ENCODE assay signal across 18 cellular contexts in genomic region chr2:1993711-1994682, GRCh38.
A peak's percentile ranks its signal among the peaks of the same experiment; 100 is the strongest.
DNase-seq lines count a peak whose midpoint lies in the region; ATAC-seq and TF ChIP-seq lines count a peak whose summit lies in the region.
"Had no signal": no experiment of that assay in that cellular context is flagged by ENCODE, and none has a peak within 500 bp of the region (broad histone marks: within the 10 kb centered on the region; RNA-seq: fewer than 3 reads in every experiment).

No MANE protein-coding gene starts in this region.

- peak overlapping the region; percentile 98 for H3K27ac Mint-ChIP-seq in chondrocyte (ENCODE audit: unreplicated experiment)
- H3K27ac Mint-ChIP-seq: activated CD4-positive, alpha-beta T cell treated with anti-CD3 and anti-CD28 coated beads, Interleukin-2, amount 10 ng/mL, durations not matched to agents 7 days and 5 days had no signal

- no peaks in the 10 kb centered on the region for H3K9me3 Mint-ChIP-seq in chondrocyte (ENCODE audit: low read depth)
- H3K9me3 Mint-ChIP-seq: activated CD4-positive, alpha-beta T cell treated with anti-CD3 and anti-CD28 coated beads, Interleukin-2, amount 10 ng/mL, durations not matched to agents 7 days and 5 days had no signal

- DNase-seq in A172 (ENCODE audit: low spot score) (peak; percentile 94), LHCN-M2 (ENCODE audit: low read depth) (peak; percentile 4), chondrocyte (ENCODE audit: low spot score) (no peak), kidney tubule cell (ENCODE audit: low spot score) (peak; percentile 70), NCI-H524 (lab: John Stamatoyannopoulos, UW) (no peak), SK-N-DZ (ENCODE audit: low spot score) (no peak)
- DNase-seq: activated CD4-positive, alpha-beta T cell treated with anti-CD3 and anti-CD28 coated beads, Interleukin-2, amount 10 ng/mL, durations not matched to agents 7 days and 5 days; activated T-cell treated with anti-CD3 and anti-CD28 coated beads, Interleukin-2, amount 50 U/mL, for 1 hour; colonic mucosa; naive thymus-derived CD8-positive, alpha-beta T cell; NCI-H2081 treated with DMSO at 0.1 percent for 48 hours; Right ventricle myocardium superior; stimulated activated CD4-positive, alpha-beta T cell treated with anti-CD3 and anti-CD28 coated beads, Interleukin-4, amount 100 ng/mL, for 4 hours; T1000; trophoblast cell had no signal

- H3K36me3 Mint-ChIP-seq in chondrocyte (ENCODE audit: low read depth) = no peaks in the 10 kb centered on the region
- H3K36me3 Mint-ChIP-seq: naive thymus-derived CD8-positive, alpha-beta T cell had no signal

- no peak for TF ChIP-seq CTCF in chondrocyte (IDR thresholded peaks at IDR 0.05)

- H3K4me3 Mint-ChIP-seq in chondrocyte (ENCODE audit: unreplicated experiment) = peak overlapping the region; percentile 25
- H3K4me3 Mint-ChIP-seq: activated CD4-positive, alpha-beta T cell treated with anti-CD3 and anti-CD28 coated beads, Interleukin-2, amount 10 ng/mL, durations not matched to agents 7 days and 5 days had no signal

- H3K4me1 Mint-ChIP-seq in chondrocyte (ENCODE audit: low read depth) = peaks cover 63% of the 10 kb centered on the region

- ATAC-seq in GM21423 (IDR thresholded peaks at IDR 0.05; ENCODE audit: unreplicated experiment) = no peak
- ATAC-seq in HG02571 (IDR thresholded peaks at IDR 0.05; ENCODE audit: unreplicated experiment) = no peak
- ATAC-seq: naive thymus-derived CD8-positive, alpha-beta T cell; right lobe of liver had no signal

- H3K27me3 Mint-ChIP-seq in chondrocyte (ENCODE audit: low read depth) = no peaks in the 10 kb centered on the region

Comparison
In these comparisons a context has a peak if more than half of its experiments do, and no peak if none do; other contexts are left out.
1. DNase-seq: peak in A172 (single experiment), LHCN-M2 (single experiment) and kidney tubule cell (single experiment); none in chondrocyte (single experiment), NCI-H524 (0 of 2) and SK-N-DZ (single experiment).